8 cellular contexts compared by ENCODE assay signal in the genomic region with DNA sequence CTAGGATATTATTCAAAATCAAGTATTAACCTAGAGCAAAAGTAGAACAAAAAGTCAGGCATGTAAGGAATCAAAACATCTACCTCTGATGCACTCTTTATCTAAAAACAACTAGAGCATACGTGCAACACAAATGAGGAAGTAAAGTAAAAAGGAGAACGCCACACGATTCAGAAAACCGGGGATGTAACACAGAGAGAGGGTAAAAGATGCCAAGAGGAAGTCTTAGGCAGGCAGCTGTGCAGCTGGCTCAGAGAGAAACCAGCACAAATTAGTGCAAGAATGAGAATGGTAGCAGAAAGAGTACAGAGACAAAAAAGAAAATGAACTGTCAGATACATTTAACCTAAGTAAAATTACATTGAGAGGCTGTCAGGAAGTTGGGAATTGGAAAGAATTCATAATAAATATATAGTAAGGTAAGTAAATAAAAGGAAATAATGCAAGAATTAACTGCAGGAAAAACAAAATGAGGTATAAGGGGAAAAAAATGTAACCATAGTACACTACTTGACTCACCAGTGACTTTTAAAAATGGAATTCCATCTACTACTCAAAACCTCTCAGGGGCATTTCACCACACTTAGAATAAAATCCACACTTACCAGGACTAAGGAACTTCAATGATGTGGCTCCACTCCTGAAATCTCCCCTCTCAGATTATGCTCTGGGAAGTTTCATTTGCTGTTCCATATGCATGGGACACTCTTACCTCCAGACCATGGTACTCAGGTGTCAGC. TPM values are rescaled to one million over a fixed set of nuclear protein-coding genes. Genes with fewer than 3 reads are reported as not detected.
DNase-seq lines count a peak whose midpoint lies in the region; ATAC-seq and TF ChIP-seq lines count a peak whose summit lies in the region.

No MANE protein-coding gene starts in this region.

- H2AFZ ChIP-seq in PC-9 = no peak overlapping the region

- peaks cover 6% of the 10 kb centered on the region for H3K27me3 Mint-ChIP-seq in dendritic cell treated with granulocyte-macrophage colony-stimulating factor and Interleukin-4, amounts not matched to agents 40 ng/mL and 50 ng/mL, for 4 days

- no peaks in the 10 kb centered on the region for H3K36me3 Mint-ChIP-seq in dendritic cell treated with granulocyte-macrophage colony-stimulating factor and Interleukin-4, amounts not matched to agents 40 ng/mL and 50 ng/mL, for 4 days (ENCODE audit: low read depth)

- ATAC-seq in GM21447 (IDR thresholded peaks at IDR 0.05; ENCODE audit: unreplicated experiment) (peak; percentile 91), HG03469 (IDR thresholded peaks at IDR 0.05; ENCODE audit: unreplicated experiment) (peak; percentile 93)

- H3K27me3 ChIP-seq in thyroid gland (no peaks in the 10 kb centered on the region), PC-9 (ENCODE audit: insufficient read depth, low read depth) (no peaks in the 10 kb centered on the region)

- no peaks in the 10 kb centered on the region for H3K9me2 ChIP-seq in PC-9 (ENCODE audit: insufficient read depth)

- H3K4me1 ChIP-seq in thyroid gland (no peaks in the 10 kb centered on the region), PC-9 (replicated peaks; ENCODE audit: insufficient read depth) (no peaks in the 10 kb centered on the region)

- no peaks in the 10 kb centered on the region for H3F3A ChIP-seq in PC-9 (ENCODE audit: insufficient read depth, low read depth)

- intact Hi-C loops in dendritic cell treated with granulocyte-macrophage colony-stimulating factor and Interleukin-4, amounts not matched to agents 40 ng/mL and 50 ng/mL, for 4 days (cut with micrococcal nuclease) = no loop called here
- intact Hi-C loops in thyroid gland (cut with DNase I) (no loop called here), PC-9 (cut with micrococcal nuclease; ENCODE audit: unreplicated experiment) (no loop called here)

- no peak overlapping the region for H3K4me3 Mint-ChIP-seq in dendritic cell treated with granulocyte-macrophage colony-stimulating factor and Interleukin-4, amounts not matched to agents 40 ng/mL and 50 ng/mL, for 4 days

- no peak overlapping the region for H3K4me2 ChIP-seq in PC-9

- TF ChIP-seq POLR2A in thyroid gland (IDR thresholded peaks at IDR 0.05) = no peak

- WGBS in thyroid gland, 2 donors = 80 to 83% methylated on average over 4 of the region's 4 CpGs

- peak; percentile 78 for DNase-seq in GF-D8 (lab: John Stamatoyannopoulos, UW)
- no peak for DNase-seq in T-helper 2 cell
- no peak for DNase-seq in thyroid gland
- DNase-seq in mucosa of gallbladder (ENCODE audit: low spot score) = no peak
- no peak for DNase-seq in PC-9

- H3K9me3 ChIP-seq in thyroid gland (no peaks in the 10 kb centered on the region), PC-9 (ENCODE audit: insufficient read depth, low read depth) (no peaks in the 10 kb centered on the region)

- no peak for TF ChIP-seq CTCF in thyroid gland (IDR thresholded peaks at IDR 0.05)
- TF ChIP-seq CTCF in PC-9 (conservative IDR thresholded peaks at IDR 0.05) = no peak

- H3K9me3 Mint-ChIP-seq in dendritic cell treated with granulocyte-macrophage colony-stimulating factor and Interleukin-4, amounts not matched to agents 40 ng/mL and 50 ng/mL, for 4 days = no peaks in the 10 kb centered on the region

- H3K36me3 ChIP-seq in thyroid gland (no peaks in the 10 kb centered on the region), PC-9 (ENCODE audit: low read depth) (no peaks in the 10 kb centered on the region)

- CTCF ChIA-PET in PC-9 (lab: Charles Lee) = no interaction called here

- H3K4me3 ChIP-seq in thyroid gland (replicated peaks in 1 of 3) (no peak overlapping the region), PC-9 (no peak overlapping the region)

- no TSS peak for BruUV-seq in PC-9 (replicated peaks; lab: Mats Ljungman, UMichigan)

- POLR2A ChIA-PET in PC-9 (lab: Charles Lee; ENCODE audit: unreplicated experiment) = no interaction called here

- peak overlapping the region; percentile 60 for H3K27ac Mint-ChIP-seq in dendritic cell treated with granulocyte-macrophage colony-stimulating factor and Interleukin-4, amounts not matched to agents 40 ng/mL and 50 ng/mL, for 4 days

- H3K4me1 Mint-ChIP-seq in dendritic cell treated with granulocyte-macrophage colony-stimulating factor and Interleukin-4, amounts not matched to agents 40 ng/mL and 50 ng/mL, for 4 days (ENCODE audit: low read depth) = peaks cover 27% of the 10 kb centered on the region

- no peaks in the 10 kb centered on the region for H3K79me2 ChIP-seq in PC-9 (ENCODE audit: low read depth)

- H4K20me1 ChIP-seq in PC-9 (ENCODE audit: insufficient read depth) = no peaks in the 10 kb centered on the region

- H3K27ac ChIP-seq in thyroid gland (no peak overlapping the region), PC-9 (no peak overlapping the region)

RNA-seq across cellular contexts. Expression of a gene that starts 17.1 kb away (rescaled TPM):
- total RNA-seq in thyroid gland = 10 to 100 TPM in 3 of 4 donors, 1 to 10 TPM in 1; 3.8 to 49.1 (median 13.2) TPM
- 18.3 TPM for total RNA-seq in mucosa of gallbladder
- total RNA-seq in PC-9 (2021) = 75.4 and 78.6 TPM in 2 replicates
